In the genomic region with DNA sequence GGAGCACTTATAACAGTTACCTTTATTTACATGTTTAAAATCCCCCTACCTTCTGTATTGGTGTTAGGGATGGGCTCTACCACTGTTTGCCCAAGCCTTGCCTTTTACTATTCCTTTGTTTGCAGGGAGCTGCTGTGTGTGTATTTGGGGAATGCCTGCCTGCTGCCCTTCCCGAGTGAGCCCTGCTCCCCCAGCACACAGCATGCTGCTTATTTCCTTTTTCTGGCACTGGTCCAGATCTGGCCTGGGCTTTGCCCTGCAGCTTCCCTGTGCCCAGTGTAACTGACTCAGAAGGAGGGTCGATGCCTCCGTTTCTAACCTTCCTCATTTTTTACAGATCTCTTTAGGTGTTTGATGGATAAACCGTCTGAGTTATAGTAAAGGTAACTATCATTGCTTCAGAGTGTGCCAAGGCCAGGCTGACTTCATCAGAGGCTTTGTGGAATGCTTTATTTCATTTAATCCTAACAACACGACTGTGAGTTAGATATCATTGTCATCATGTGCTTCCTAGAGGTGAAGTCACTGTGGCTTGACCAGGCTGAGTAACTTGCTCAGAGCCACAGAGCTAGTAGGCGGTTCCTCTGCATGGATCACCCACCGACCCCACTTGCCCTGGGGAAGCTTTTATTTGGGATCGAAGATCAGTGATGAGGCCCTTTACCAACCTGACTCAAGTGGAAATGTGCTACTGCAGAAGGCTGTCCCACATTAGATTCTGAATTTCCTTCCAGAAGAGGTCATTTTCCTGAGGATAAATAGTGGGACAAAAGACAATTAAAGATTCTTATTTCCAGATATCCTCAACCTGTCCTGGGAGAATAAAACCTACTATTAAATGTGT, we compare ENCODE assay signal across 9 cellular contexts.
DNase-seq lines count a peak whose midpoint lies in the region; ATAC-seq and TF ChIP-seq lines count a peak whose summit lies in the region.
"Had no signal": no experiment of that assay in that cellular context is flagged by ENCODE, and none has a peak within 500 bp of the region (broad histone marks: within the 10 kb centered on the region; RNA-seq: fewer than 3 reads in every experiment).

No MANE protein-coding gene starts in this region.

- no peaks in the 10 kb centered on the region for H3K79me2 ChIP-seq in smooth muscle cell (ENCODE audit: low read depth)

- no peak overlapping the region for H3K4me2 ChIP-seq in smooth muscle cell

- no peak overlapping the region for H3K9ac ChIP-seq in colonic mucosa (ENCODE audit: low read depth in 2 of 2, low read length in 2 of 2)
- H3K9ac ChIP-seq in smooth muscle cell (ENCODE audit: low read depth): no peak overlapping the region

- ATAC-seq in mucosa of descending colon (peak; percentile 64), GM19023 (IDR thresholded peaks at IDR 0.05; ENCODE audit: unreplicated experiment) (no peak)

- no peak for TF ChIP-seq POLR2A in lower leg skin (IDR thresholded peaks at IDR 0.05)

- no peaks in the 10 kb centered on the region for H3K9me3 ChIP-seq in colonic mucosa
- no peaks in the 10 kb centered on the region for H3K9me3 ChIP-seq in mucosa of descending colon
- H3K9me3 ChIP-seq in smooth muscle cell (replicated peaks; ENCODE audit: low read depth): no peaks in the 10 kb centered on the region

- no peaks in the 10 kb centered on the region for H3F3A ChIP-seq in smooth muscle cell (ENCODE audit: low read depth)

- no peak overlapping the region for H2AFZ ChIP-seq in smooth muscle cell (ENCODE audit: low read depth)

- intact Hi-C loops in colonic mucosa (cut with DNase I) (no loop called here), mucosa of descending colon (cut with DNase I, micrococcal nuclease) (no loop called here), lower leg skin (cut with DNase I; ENCODE audit: low total_unique reads) (no loop called here)

- no peaks in the 10 kb centered on the region for H3K27me3 ChIP-seq in colonic mucosa
- H3K27me3 ChIP-seq in smooth muscle cell (ENCODE audit: low read depth): no peaks in the 10 kb centered on the region

- H3K4me1 ChIP-seq in colonic mucosa (no peaks in the 10 kb centered on the region), mucosa of descending colon (ENCODE audit: low read depth) (no peaks in the 10 kb centered on the region), smooth muscle cell (ENCODE audit: low read depth) (no peaks in the 10 kb centered on the region)

- no peaks in the 10 kb centered on the region for H4K20me1 ChIP-seq in smooth muscle cell (ENCODE audit: low read depth)

- DNase-seq in GDM1 (lab: John Stamatoyannopoulos, UW) (peak; percentile 15), NCI-H2227 treated with DMSO at 0.1 percent for 48 hours (lab: John Stamatoyannopoulos, UW) (peak; percentile 31), colonic mucosa (peak; percentile 39), mucosa of descending colon (peak in 1 of 3 donors; percentile 40), lower leg skin (ENCODE audit: low spot score in 2 of 2) (no peak), smooth muscle cell (lab: John Stamatoyannopoulos, UW; ENCODE audit: unreplicated experiment) (no peak)
- no peak for DNase-seq in stimulated activated naive CD4-positive, alpha-beta T cell (lab: John Stamatoyannopoulos, UW)
- DNase-seq: activated T-cell treated with anti-CD3 and anti-CD28 coated beads, Interleukin-2, amount 50 U/mL, for 24 hours had no signal

- H3K27ac ChIP-seq in colonic mucosa (no peak overlapping the region), smooth muscle cell (ENCODE audit: low read depth) (no peak overlapping the region)

- H3K4me3 ChIP-seq in colonic mucosa (no peak overlapping the region), mucosa of descending colon (no peak overlapping the region), lower leg skin (ENCODE audit: low read depth, poor library complexity, severe bottlenecking) (no peak overlapping the region), smooth muscle cell (no peak overlapping the region)

- 74 to 75% methylated on average over 8 of the region's 8 CpGs for WGBS in lower leg skin, 2 donors
- 68% methylated on average over 8 of the region's 8 CpGs for WGBS in smooth muscle cell (ENCODE audit: low lambda C conversion rate)

- no peaks in the 10 kb centered on the region for H3K36me3 ChIP-seq in colonic mucosa
- no peaks in the 10 kb centered on the region for H3K36me3 ChIP-seq in mucosa of descending colon (ENCODE audit: low read depth)
- H3K36me3 ChIP-seq in smooth muscle cell (ENCODE audit: low read depth): no peaks in the 10 kb centered on the region

- TF ChIP-seq CTCF in colonic mucosa (IDR thresholded peaks at IDR 0.05) (no peak), mucosa of descending colon (IDR thresholded peaks at IDR 0.05) (no peak), lower leg skin (IDR thresholded peaks at IDR 0.05) (no peak), smooth muscle cell (IDR thresholded peaks at IDR 0.05; ENCODE audit: borderline replicate concordance, insufficient read depth, poor library complexity, severe bottlenecking) (no peak)

Comparison
In these comparisons a context has a peak if more than half of its experiments do, and no peak if none do; other contexts are left out.
1. DNase-seq: peak in GDM1 (single experiment), NCI-H2227 treated with DMSO at 0.1 percent for 48 hours (single experiment) and colonic mucosa (single experiment); none in stimulated activated naive CD4-positive, alpha-beta T cell (0 of 6), lower leg skin (0 of 2) and smooth muscle cell (single experiment).